In genomic region chr14:32006267-32007110, GRCh38 we compare ENCODE assay signal across 14 cellular contexts.
DNase-seq lines count a peak whose midpoint lies in the region; ATAC-seq, FAIRE-seq and TF ChIP-seq lines count a peak whose summit lies in the region.
"Had no signal": no experiment of that assay in that cellular context is flagged by ENCODE, and none has a peak within 500 bp of the region (broad histone marks: within the 10 kb centered on the region; RNA-seq: fewer than 3 reads in every experiment).

No MANE protein-coding gene starts in this region.

- no peak for TF ChIP-seq CTCF in bronchial epithelial cell (IDR thresholded peaks at IDR 0.05; ENCODE audit: insufficient read depth, low read length, severe bottlenecking)
- no peak for TF ChIP-seq CTCF in neural progenitor cell (IDR thresholded peaks at IDR 0.05)
- no peak for TF ChIP-seq CTCF in natural killer cell (IDR thresholded peaks at IDR 0.05)
- no peak for TF ChIP-seq CTCF in uterus (IDR thresholded peaks at IDR 0.05)

- H3K27ac ChIP-seq in Karpas-422 (ENCODE audit: low read length), result no peak overlapping the region
- H3K27ac ChIP-seq in neural progenitor cell, result no peak overlapping the region
- no peak overlapping the region for H3K27ac ChIP-seq in uterus

- H2AFZ ChIP-seq in Karpas-422 (ENCODE audit: low read length) (peak overlapping the region; percentile 49; the same call in 1 of the 2 replicates), neural progenitor cell (replicated peaks) (peak overlapping the region; percentile 6)

- TF ChIP-seq POLR2A in uterus (IDR thresholded peaks at IDR 0.05), result no peak

- H3K9me3 Mint-ChIP-seq in neural progenitor cell, result no peaks in the 10 kb centered on the region
- H3K9me3 Mint-ChIP-seq in natural killer cell, result no peaks in the 10 kb centered on the region

- no peaks in the 10 kb centered on the region for H3K9me3 ChIP-seq in Karpas-422 (ENCODE audit: low read length)
- no peaks in the 10 kb centered on the region for H3K9me3 ChIP-seq in neural progenitor cell (ENCODE audit: low read depth)
- no peaks in the 10 kb centered on the region for H3K9me3 ChIP-seq in uterus
- H3K9me3 ChIP-seq: upper lobe of left lung had no signal

- H3K4me3 ChIP-seq in Karpas-422 (ENCODE audit: low read length) (no peak overlapping the region), bronchial epithelial cell (ENCODE audit: low read depth, low read length) (no peak overlapping the region), neural progenitor cell (no peak overlapping the region), uterus (no peak overlapping the region)
- H3K4me3 ChIP-seq: upper lobe of left lung had no signal

- peaks cover 2% of the 10 kb centered on the region; the same call in 1 of the 2 replicates for H3K4me1 ChIP-seq in Karpas-422 (ENCODE audit: low read length)
- H3K4me1 ChIP-seq in neural progenitor cell, result peaks cover 5% of the 10 kb centered on the region
- no peaks in the 10 kb centered on the region for H3K4me1 ChIP-seq in uterus

- H3K9me2 ChIP-seq in Karpas-422 (replicated peaks; ENCODE audit: insufficient read depth, low read length), result no peaks in the 10 kb centered on the region

- peak; percentile 76 for DNase-seq in Caki2 (ENCODE audit: low read depth)
- DNase-seq in Karpas-422, result no peak
- peak; percentile 74 for DNase-seq in bronchial epithelial cell (ENCODE audit: low read depth)
- DNase-seq in neural progenitor cell (ENCODE audit: low spot score), result no peak
- DNase-seq in natural killer cell, result no peak
- DNase-seq in GM19239 (ENCODE audit: insufficient read length, low spot score), result no peak
- no peak for DNase-seq in uterus
- DNase-seq: central memory CD4-positive, alpha-beta T cell; DMS 273 treated with DMSO at 0.1 percent for 48 hours; Right ventricle myocardium superior; upper lobe of left lung had no signal

- H4K20me1 ChIP-seq in Karpas-422 (ENCODE audit: insufficient read depth, low read depth, low read length) (no peaks in the 10 kb centered on the region), neural progenitor cell (ENCODE audit: low read depth) (no peaks in the 10 kb centered on the region)

- H3K4me2 ChIP-seq in Karpas-422 (ENCODE audit: low read depth, low read length, poor library complexity, severe bottlenecking), result no peak overlapping the region
- no peak overlapping the region for H3K4me2 ChIP-seq in neural progenitor cell

- in situ Hi-C loops in Caki2 (cut with HindIII; ENCODE audit: low pct_unique_long_range_greater_than_20kb, low sequenced_read_pairs), result no loop called here

- H3K27ac Mint-ChIP-seq in neural progenitor cell, result no peak overlapping the region
- no peak overlapping the region for H3K27ac Mint-ChIP-seq in natural killer cell

- no peaks in the 10 kb centered on the region for H3K36me3 ChIP-seq in Karpas-422 (ENCODE audit: insufficient read depth, low read length)
- H3K36me3 ChIP-seq in bronchial epithelial cell (ENCODE audit: control insufficient read depth, insufficient read depth, low read length), result no peaks in the 10 kb centered on the region
- no peaks in the 10 kb centered on the region for H3K36me3 ChIP-seq in neural progenitor cell
- no peaks in the 10 kb centered on the region for H3K36me3 ChIP-seq in uterus
- H3K36me3 ChIP-seq: upper lobe of left lung had no signal

- H3K36me3 Mint-ChIP-seq in neural progenitor cell (no peaks in the 10 kb centered on the region), natural killer cell (no peaks in the 10 kb centered on the region)

- H3K4me1 Mint-ChIP-seq in neural progenitor cell (peaks cover 3% of the 10 kb centered on the region), natural killer cell (no peaks in the 10 kb centered on the region)

- H3K9ac ChIP-seq in Karpas-422 (ENCODE audit: low read length) (no peak overlapping the region), neural progenitor cell (no peak overlapping the region)

- H3K79me2 ChIP-seq in Karpas-422 (ENCODE audit: low read length) (no peaks in the 10 kb centered on the region), neural progenitor cell (ENCODE audit: low read depth) (no peaks in the 10 kb centered on the region)

- H3K27me3 ChIP-seq in Karpas-422 (ENCODE audit: low read length) (0 out of 2 replicates have a peak, but pooled peaks cover 4% of the 10 kb centered on the region), bronchial epithelial cell (ENCODE audit: control insufficient read depth, insufficient read depth, low read length) (no peaks in the 10 kb centered on the region), neural progenitor cell (no peaks in the 10 kb centered on the region), uterus (no peaks in the 10 kb centered on the region)
- H3K27me3 ChIP-seq: upper lobe of left lung had no signal

- ATAC-seq in natural killer cell (no peak), HG02885 (IDR thresholded peaks at IDR 0.05; ENCODE audit: poor library complexity, unreplicated experiment) (no peak)
- ATAC-seq: left lobe of liver had no signal

- no peak for FAIRE-seq in bronchial epithelial cell (lab: Jason Lieb, UNC)
- FAIRE-seq in GM19239 (lab: Jason Lieb, UNC), result no peak
- FAIRE-seq: GM18507 had no signal

- intact Hi-C loops in natural killer cell (cut with micrococcal nuclease) (no loop called here), uterus (cut with DNase I; ENCODE audit: low total_unique reads) (no loop called here)

- peaks cover 2% of the 10 kb centered on the region for H3K27me3 Mint-ChIP-seq in neural progenitor cell (ENCODE audit: insufficient read depth, low read depth)
- H3K27me3 Mint-ChIP-seq in natural killer cell (ENCODE audit: low read depth in 2 of 2), result peaks cover 0 to 3% of the 10 kb centered on the region in 2 donors

- H3K4me3 Mint-ChIP-seq in neural progenitor cell (no peak overlapping the region), natural killer cell (no peak overlapping the region)

- no peaks in the 10 kb centered on the region for H3F3A ChIP-seq in neural progenitor cell (ENCODE audit: low read depth)

Comparison
In these comparisons a context has a peak if more than half of its experiments do, and no peak if none do; other contexts are left out.
1. DNase-seq: peak in Caki2 (single experiment) and bronchial epithelial cell (single experiment); none in Karpas-422 (single experiment), neural progenitor cell (single experiment), natural killer cell (single experiment), GM19239 (single experiment) and uterus (0 of 2).